In genomic region chr3:149971403-149972075, GRCh38 we compare ENCODE assay signal across 1 cellular context.
A peak's percentile ranks its signal among the peaks of the same experiment; 100 is the strongest.
TF ChIP-seq lines count a peak whose summit lies in the region.

No MANE protein-coding gene starts in this region.

TF ChIP-seq in K562, 482 proteins besides CTCF, POLR2A, EP300 and RAD21 (continued from another document):
- TF ChIP-seq ZNF280B (CRISPR knock-in tag; IDR thresholded peaks at IDR 0.05) (no peak), CBX8 (IDR thresholded peaks at IDR 0.05; ENCODE audit: borderline replicate concordance, extremely low read depth, low read depth, low read length, poor library complexity, severe bottlenecking) (peak; percentile 4), E4F1 (CRISPR knock-in tag; IDR thresholded peaks at IDR 0.05; ENCODE audit: borderline replicate concordance) (no peak), PRMT5 (CRISPR knock-in tag; IDR thresholded peaks at IDR 0.05) (no peak), JUN (IDR thresholded peaks at IDR 0.05; ENCODE audit: borderline replicate concordance, low read depth, low read length) (no peak), JUN (CRISPR knock-in tag; IDR thresholded peaks at IDR 0.05; ENCODE audit: borderline replicate concordance) (no peak), ZNF408 (CRISPR knock-in tag; IDR thresholded peaks at IDR 0.05; ENCODE audit: low read depth) (no peak), RFX1 (IDR thresholded peaks at IDR 0.05) (peak; percentile 60), TFAP4 (CRISPR knock-in tag; IDR thresholded peaks at IDR 0.05; ENCODE audit: borderline replicate concordance) (peak; percentile 24; the same call in 1 of the 2 replicates), MEF2D (tag; conservative IDR thresholded peaks at IDR 0.05; ENCODE audit: low read depth) (no peak)
